1 cellular context compared by ENCODE assay signal in the genomic region with DNA sequence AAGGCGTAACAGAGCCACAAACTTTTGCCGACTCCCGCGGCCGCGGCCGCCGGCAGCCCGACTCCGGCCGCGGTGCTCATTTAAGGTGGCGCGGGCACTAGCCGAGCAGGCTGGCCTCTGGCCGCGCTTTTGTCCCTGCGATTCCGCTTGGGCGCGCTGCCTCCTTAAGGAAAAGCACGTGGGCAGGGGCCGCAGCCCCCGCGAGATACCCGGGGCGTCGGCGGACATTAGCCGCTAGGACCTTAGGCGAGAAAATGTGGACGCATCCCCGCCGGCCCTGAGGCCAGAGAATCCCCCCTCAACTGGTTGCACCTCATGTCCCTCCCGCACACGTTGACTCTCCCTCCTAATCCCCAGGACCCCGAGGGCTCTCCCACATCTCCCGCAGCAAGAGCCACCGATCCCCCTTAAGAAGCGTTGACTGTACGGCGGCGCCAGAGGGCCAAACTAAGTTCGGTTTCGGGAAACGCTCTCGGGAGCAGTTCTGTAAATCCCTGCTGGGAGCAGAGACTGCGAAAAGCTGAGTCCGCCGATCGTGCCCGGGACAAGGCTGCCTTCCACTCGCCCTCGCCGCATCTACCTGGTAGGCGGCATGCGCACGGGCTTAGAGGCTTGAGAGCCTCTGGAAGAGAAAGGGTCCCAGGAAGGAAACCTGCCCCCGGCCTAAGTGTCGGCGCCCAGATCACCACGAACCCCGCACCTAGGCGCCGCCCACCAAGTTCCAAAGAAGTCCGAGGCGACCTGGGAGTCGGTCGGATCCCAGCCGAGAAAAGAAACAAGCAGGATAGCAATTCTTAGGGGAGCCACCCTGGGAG.
TF ChIP-seq lines count a peak whose summit lies in the region.

No MANE protein-coding gene starts in this region.

TF ChIP-seq in K562, 482 proteins besides CTCF, POLR2A, EP300 and RAD21 (continued from another document and continues in another):
- TF ChIP-seq HNRNPK (IDR thresholded peaks at IDR 0.05; ENCODE audit: low read depth, low read length, poor library complexity, severe bottlenecking), result no peak
- TF ChIP-seq KDM1A (IDR thresholded peaks at IDR 0.05), result peak in 1 of 2 experiments; percentile 30; a peak in 1 of 4 replicates
- TF ChIP-seq, protein P1, sequence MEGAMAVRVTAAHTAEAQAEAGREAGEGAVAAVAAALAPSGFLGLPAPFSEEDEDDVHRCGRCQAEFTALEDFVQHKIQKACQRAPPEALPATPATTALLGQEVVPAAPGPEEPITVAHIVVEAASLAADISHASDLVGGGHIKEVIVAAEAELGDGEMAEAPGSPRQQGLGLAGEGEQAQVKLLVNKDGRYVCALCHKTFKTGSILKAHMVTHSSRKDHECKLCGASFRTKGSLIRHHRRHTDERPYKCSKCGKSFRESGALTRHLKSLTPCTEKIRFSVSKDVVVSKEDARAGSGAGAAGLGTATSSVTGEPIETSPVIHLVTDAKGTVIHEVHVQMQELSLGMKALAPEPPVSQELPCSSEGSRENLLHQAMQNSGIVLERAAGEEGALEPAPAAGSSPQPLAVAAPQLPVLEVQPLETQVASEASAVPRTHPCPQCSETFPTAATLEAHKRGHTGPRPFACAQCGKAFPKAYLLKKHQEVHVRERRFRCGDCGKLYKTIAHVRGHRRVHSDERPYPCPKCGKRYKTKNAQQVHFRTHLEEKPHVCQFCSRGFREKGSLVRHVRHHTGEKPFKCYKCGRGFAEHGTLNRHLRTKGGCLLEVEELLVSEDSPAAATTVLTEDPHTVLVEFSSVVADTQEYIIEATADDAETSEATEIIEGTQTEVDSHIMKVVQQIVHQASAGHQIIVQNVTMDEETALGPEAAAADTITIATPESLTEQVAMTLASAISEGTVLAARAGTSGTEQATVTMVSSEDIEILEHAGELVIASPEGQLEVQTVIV (CRISPR knock-in tag; IDR thresholded peaks at IDR 0.05; ENCODE audit: borderline replicate concordance), result no peak
- TF ChIP-seq ZMIZ1 (IDR thresholded peaks at IDR 0.05; ENCODE audit: low read depth in 2 of 2, low read length in 2 of 2), result 0 out of 4 replicates have a peak, but pooled peaks of 1 of the 2 experiments have one; percentile 27
- no peak for TF ChIP-seq ZNF695 (CRISPR knock-in tag; IDR thresholded peaks at IDR 0.05)
- peak; percentile 74 for TF ChIP-seq RBBP5 (IDR thresholded peaks at IDR 0.05; ENCODE audit: borderline replicate concordance, insufficient read depth, low read length, poor library complexity, severe bottlenecking)
- TF ChIP-seq ZBTB1 (CRISPR knock-in tag; IDR thresholded peaks at IDR 0.05; ENCODE audit: borderline replicate concordance, low read depth), result no peak
- TF ChIP-seq NR3C1 (CRISPR knock-in tag; IDR thresholded peaks at IDR 0.05), result peak; percentile 76
- TF ChIP-seq HDAC2 (IDR thresholded peaks at IDR 0.05), result peak; percentile 57; the same call in 1 of the 2 replicates
- peak; percentile 24; the same call in 1 of the 2 replicates for TF ChIP-seq ATF7 (IDR thresholded peaks at IDR 0.05)
- no peak for TF ChIP-seq ELF4 (CRISPR knock-in tag; IDR thresholded peaks at IDR 0.05)
- no peak for TF ChIP-seq STAT6 (CRISPR knock-in tag; IDR thresholded peaks at IDR 0.05)
- TF ChIP-seq BRD4 (IDR thresholded peaks at IDR 0.05), result no peak
- peak; percentile 79 for TF ChIP-seq SNIP1 (IDR thresholded peaks at IDR 0.05; ENCODE audit: low read depth)
- no peak for TF ChIP-seq FOXJ2 (tag; IDR thresholded peaks at IDR 0.05)
- no peak for TF ChIP-seq NCOA6 (IDR thresholded peaks at IDR 0.05)
- TF ChIP-seq EGR1 (conservative IDR thresholded peaks at IDR 0.05), result peak; percentile 59
- no peak for TF ChIP-seq U2AF1 (optimal IDR thresholded peaks at IDR 0.05; ENCODE audit: low read depth, low read length)
- TF ChIP-seq, protein P2, sequence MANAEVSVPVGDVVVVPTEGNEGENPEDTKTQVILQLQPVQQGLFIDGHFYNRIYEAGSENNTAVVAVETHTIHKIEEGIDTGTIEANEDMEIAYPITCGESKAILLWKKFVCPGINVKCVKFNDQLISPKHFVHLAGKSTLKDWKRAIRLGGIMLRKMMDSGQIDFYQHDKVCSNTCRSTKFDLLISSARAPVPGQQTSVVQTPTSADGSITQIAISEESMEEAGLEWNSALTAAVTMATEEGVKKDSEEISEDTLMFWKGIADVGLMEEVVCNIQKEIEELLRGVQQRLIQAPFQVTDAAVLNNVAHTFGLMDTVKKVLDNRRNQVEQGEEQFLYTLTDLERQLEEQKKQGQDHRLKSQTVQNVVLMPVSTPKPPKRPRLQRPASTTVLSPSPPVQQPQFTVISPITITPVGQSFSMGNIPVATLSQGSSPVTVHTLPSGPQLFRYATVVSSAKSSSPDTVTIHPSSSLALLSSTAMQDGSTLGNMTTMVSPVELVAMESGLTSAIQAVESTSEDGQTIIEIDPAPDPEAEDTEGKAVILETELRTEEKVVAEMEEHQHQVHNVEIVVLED (CRISPR knock-in tag; IDR thresholded peaks at IDR 0.05), result no peak
- TF ChIP-seq NFXL1 (CRISPR knock-in tag; IDR thresholded peaks at IDR 0.05), result no peak
- no peak for TF ChIP-seq SRSF1 (IDR thresholded peaks at IDR 0.05; ENCODE audit: low read depth, low read length)
- TF ChIP-seq NR2C2 (CRISPR knock-in tag; IDR thresholded peaks at IDR 0.05), result no peak
- TF ChIP-seq NR2C2 (tag; IDR thresholded peaks at IDR 0.05), result no peak
- peak; percentile 9; the same call in 1 of the 2 replicates for TF ChIP-seq C11orf30 (IDR thresholded peaks at IDR 0.05; ENCODE audit: low read depth)
- no peak for TF ChIP-seq ZNF324 (CRISPR knock-in tag; IDR thresholded peaks at IDR 0.05)
- peak; percentile 24; the same call in 1 of the 2 replicates for TF ChIP-seq ARID1B (IDR thresholded peaks at IDR 0.05)
- peak in 1 of 3 experiments; percentile 27 for TF ChIP-seq YY1 (IDR thresholded peaks at IDR 0.05; ENCODE audit: borderline replicate concordance in 1 of 3, control insufficient read depth in 1 of 3, extremely low read depth in 1 of 3, insufficient read depth in 3 of 3, insufficient read length in 1 of 3, insufficient replicate concordance in 2 of 3, low read depth in 1 of 3, low read length in 2 of 3)
- TF ChIP-seq CREM (IDR thresholded peaks at IDR 0.05; ENCODE audit: low read depth), result peak; percentile 20
- TF ChIP-seq, protein P3, sequence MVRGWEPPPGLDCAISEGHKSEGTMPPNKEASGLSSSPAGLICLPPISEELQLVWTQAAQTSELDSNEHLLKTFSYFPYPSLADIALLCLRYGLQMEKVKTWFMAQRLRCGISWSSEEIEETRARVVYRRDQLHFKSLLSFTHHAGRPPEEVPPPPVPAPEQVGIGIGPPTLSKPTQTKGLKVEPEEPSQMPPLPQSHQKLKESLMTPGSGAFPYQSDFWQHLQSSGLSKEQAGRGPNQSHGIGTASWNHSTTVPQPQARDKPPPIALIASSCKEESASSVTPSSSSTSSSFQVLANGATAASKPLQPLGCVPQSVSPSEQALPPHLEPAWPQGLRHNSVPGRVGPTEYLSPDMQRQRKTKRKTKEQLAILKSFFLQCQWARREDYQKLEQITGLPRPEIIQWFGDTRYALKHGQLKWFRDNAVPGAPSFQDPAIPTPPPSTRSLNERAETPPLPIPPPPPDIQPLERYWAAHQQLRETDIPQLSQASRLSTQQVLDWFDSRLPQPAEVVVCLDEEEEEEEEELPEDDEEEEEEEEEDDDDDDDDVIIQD (CRISPR knock-in tag; IDR thresholded peaks at IDR 0.05), result no peak
- TF ChIP-seq ARNT (IDR thresholded peaks at IDR 0.05), result no peak
- TF ChIP-seq, protein P4, sequence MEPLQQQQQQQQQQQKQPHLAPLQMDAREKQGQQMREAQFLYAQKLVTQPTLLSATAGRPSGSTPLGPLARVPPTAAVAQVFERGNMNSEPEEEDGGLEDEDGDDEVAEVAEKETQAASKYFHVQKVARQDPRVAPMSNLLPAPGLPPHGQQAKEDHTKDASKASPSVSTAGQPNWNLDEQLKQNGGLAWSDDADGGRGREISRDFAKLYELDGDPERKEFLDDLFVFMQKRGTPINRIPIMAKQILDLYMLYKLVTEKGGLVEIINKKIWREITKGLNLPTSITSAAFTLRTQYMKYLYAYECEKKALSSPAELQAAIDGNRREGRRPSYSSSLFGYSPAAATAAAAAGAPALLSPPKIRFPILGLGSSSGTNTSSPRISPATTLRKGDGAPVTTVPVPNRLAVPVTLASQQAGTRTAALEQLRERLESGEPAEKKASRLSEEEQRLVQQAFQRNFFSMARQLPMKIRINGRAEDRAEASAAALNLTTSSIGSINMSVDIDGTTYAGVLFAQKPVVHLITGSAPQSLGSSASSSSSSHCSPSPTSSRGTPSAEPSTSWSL (CRISPR knock-in tag; IDR thresholded peaks at IDR 0.05; ENCODE audit: borderline replicate concordance), result no peak
- no peak for TF ChIP-seq JUNB (CRISPR knock-in tag; conservative IDR thresholded peaks at IDR 0.05)
- TF ChIP-seq TARDBP (IDR thresholded peaks at IDR 0.05), result no peak
- TF ChIP-seq TBP (optimal IDR thresholded peaks at IDR 0.05; ENCODE audit: low read depth, low read length), result peak; percentile 33
- no peak for TF ChIP-seq ATF4 (CRISPR knock-in tag; IDR thresholded peaks at IDR 0.05)
